In the genomic region with DNA sequence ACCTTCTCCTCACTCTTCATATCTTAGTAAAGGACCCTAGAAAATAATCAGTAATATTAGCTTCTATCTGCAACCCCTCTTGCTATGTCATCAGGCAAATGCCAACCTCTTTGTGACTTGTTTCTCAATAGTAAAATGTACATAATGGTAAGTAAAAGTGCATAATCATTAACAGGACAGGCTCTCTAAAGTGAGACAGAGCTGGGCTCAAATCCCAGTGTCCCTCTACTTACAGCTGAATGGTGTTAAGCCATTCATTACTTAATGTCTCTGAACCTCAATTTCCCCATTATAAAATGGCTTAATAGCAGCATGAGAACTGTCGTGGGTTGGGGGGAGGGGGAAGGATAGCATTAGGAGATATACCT, we compare ENCODE assay signal across 12 cellular contexts.
A peak's percentile ranks its signal among the peaks of the same experiment; 100 is the strongest.
DNase-seq lines count a peak whose midpoint lies in the region; ATAC-seq and TF ChIP-seq lines count a peak whose summit lies in the region.
"Had no signal": no experiment of that assay in that cellular context is flagged by ENCODE, and none has a peak within 500 bp of the region (broad histone marks: within the 10 kb centered on the region; RNA-seq: fewer than 3 reads in every experiment).

No MANE protein-coding gene starts in this region.

- TF ChIP-seq CTCF in GM12865 (IDR thresholded peaks at IDR 0.05; ENCODE audit: insufficient read depth, low read depth, low read length, missing control alignments) = no peak
- no peak for TF ChIP-seq CTCF in omental fat pad (IDR thresholded peaks at IDR 0.05)

- H3K4me3 ChIP-seq in GM12865 (ENCODE audit: low read depth, low read length) = peak overlapping the region; percentile 63

- DNase-seq in GM12865 (ENCODE audit: low read depth) (no peak), left lobe of liver (ENCODE audit: low spot score) (no peak), NCI-H2196 (lab: John Stamatoyannopoulos, UW; ENCODE audit: unreplicated experiment) (no peak), AG08396 (ENCODE audit: low spot score) (no peak), omental fat pad (ENCODE audit: low spot score) (no peak), AG08395 (ENCODE audit: low spot score) (no peak)
- DNase-seq: amygdala, BE2C, islet precursor cell had no signal

- ATAC-seq in GM21529 (IDR thresholded peaks at IDR 0.05; ENCODE audit: unreplicated experiment) (peak; percentile 3), HG03196 (IDR thresholded peaks at IDR 0.05; ENCODE audit: unreplicated experiment) (peak; percentile 14), left lobe of liver (peak; percentile 82), omental fat pad (ENCODE audit: low FRiP score) (no peak)
- ATAC-seq: Right ventricle myocardium inferior had no signal
